In genomic region chr6:133953634-133954415, GRCh38 we compare ENCODE assay signal across 8 cellular contexts. TPM values are rescaled to one million over a fixed set of nuclear protein-coding genes. Genes with fewer than 3 reads are reported as not detected.
A peak's percentile ranks its signal among the peaks of the same experiment; 100 is the strongest.
DNase-seq lines count a peak whose midpoint lies in the region; ATAC-seq and TF ChIP-seq lines count a peak whose summit lies in the region.

No MANE protein-coding gene starts in this region.

- DNase-seq in Calu3 (no peak), NB4 (ENCODE audit: low read depth) (peak; percentile 20), coronary artery (ENCODE audit: low spot score) (no peak), KG1 (lab: John Stamatoyannopoulos, UW) (no peak)

- H3K27me3 Mint-ChIP-seq in Calu3 (ENCODE audit: unreplicated experiment) (no peaks in the 10 kb centered on the region), nephron (ENCODE audit: low read depth) (no peaks in the 10 kb centered on the region)

- peak overlapping the region; percentile 81 for H3K27ac Mint-ChIP-seq in Calu3 (ENCODE audit: unreplicated experiment)
- peak overlapping the region; percentile 98 to 99 (median 99) for H3K27ac Mint-ChIP-seq in nephron

- TF ChIP-seq POLR2A in NB4 (IDR thresholded peaks at IDR 0.05; ENCODE audit: extremely low read depth, insufficient read length) = no peak

- peak overlapping the region; percentile 94 to 95 for H3K27ac ChIP-seq in coronary artery

- H3K9me3 Mint-ChIP-seq in Calu3 (ENCODE audit: low read depth, unreplicated experiment) = no peaks in the 10 kb centered on the region
- H3K9me3 Mint-ChIP-seq in nephron = no peaks in the 10 kb centered on the region

- no TSS peak for BruUV-seq in Calu3 (replicated peaks; lab: Mats Ljungman, UMichigan)

- ATAC-seq in HG03378 (IDR thresholded peaks at IDR 0.05; ENCODE audit: unreplicated experiment) = no peak
- no peak for ATAC-seq in GM21619 (IDR thresholded peaks at IDR 0.05; ENCODE audit: unreplicated experiment)
- ATAC-seq in HG03135 (IDR thresholded peaks at IDR 0.05; ENCODE audit: unreplicated experiment) = no peak

- intact Hi-C loops in Calu3 (cut with micrococcal nuclease; ENCODE audit: unreplicated experiment) = no loop called here

- H3K4me1 Mint-ChIP-seq in Calu3 (ENCODE audit: low read depth, unreplicated experiment) = peaks cover 30% of the 10 kb centered on the region
- peaks cover 33% of the 10 kb centered on the region for H3K4me1 Mint-ChIP-seq in nephron

- H3K36me3 Mint-ChIP-seq in Calu3 (ENCODE audit: insufficient read depth, unreplicated experiment) (peaks cover 33% of the 10 kb centered on the region), nephron (ENCODE audit: low read depth) (no peaks in the 10 kb centered on the region)

- TF ChIP-seq CTCF in Calu3 (IDR thresholded peaks at IDR 0.05; ENCODE audit: unreplicated experiment) = no peak
- no peak for TF ChIP-seq CTCF in NB4 (IDR thresholded peaks at IDR 0.05; ENCODE audit: low read depth, low read length)
- no peak for TF ChIP-seq CTCF in coronary artery (IDR thresholded peaks at IDR 0.05)
- no peak for TF ChIP-seq CTCF in nephron (IDR thresholded peaks at IDR 0.05; ENCODE audit: unreplicated experiment in 3 of 3)

- peak overlapping the region; percentile 95 for H3K4me3 Mint-ChIP-seq in Calu3 (ENCODE audit: low read depth, unreplicated experiment)
- H3K4me3 Mint-ChIP-seq in nephron = peak overlapping the region; percentile 94 to 97 (median 96)

- CTCF ChIA-PET in Calu3 (lab: Charles Lee) = interaction anchor here (0.7 to 1.5 kb wide), 6 partner anchors 9 to 896 kb away, joined by 4 to 6 read pairs (median 4); no protein-coding TSS in a partner anchor

- H3K4me3 ChIP-seq in NB4 (ENCODE audit: low read depth, low read length) (peak overlapping the region; percentile 90), coronary artery (peak overlapping the region; percentile 93)

RNA-seq across cellular contexts. Expression of gene TBPL1, which starts 0.8 kb away (rescaled TPM):
- 31.5 and 35.8 TPM in 2 replicates for total RNA-seq in Calu3 (2022)
